20 cellular contexts compared by ENCODE assay signal in genomic region chr1:42853116-42853884, GRCh38. TPM values are rescaled to one million over a fixed set of nuclear protein-coding genes. Genes with fewer than 3 reads are reported as not detected.
A peak's percentile ranks its signal among the peaks of the same experiment; 100 is the strongest.
DNase-seq lines count a peak whose midpoint lies in the region; ATAC-seq and TF ChIP-seq lines count a peak whose summit lies in the region.
"Had no signal": no experiment of that assay in that cellular context is flagged by ENCODE, and none has a peak within 500 bp of the region (broad histone marks: within the 10 kb centered on the region; RNA-seq: fewer than 3 reads in every experiment).

No MANE protein-coding gene starts in this region.

- 80 to 82% methylated on average over 6 of the region's 6 CpGs for WGBS in tibial nerve, 2 donors

- H3K9me3 Mint-ChIP-seq in stimulated activated memory B cell treated with anti-CD40 and anti-IgM and Interleukin-4, amounts not matched to agents 10 μg/mL and 1 μg/mL and 100 μg/mL, for 72 hours = peaks cover 13% of the 10 kb centered on the region

- no peak overlapping the region for H3K4me3 Mint-ChIP-seq in stimulated activated memory B cell treated with anti-CD40 and anti-IgM and Interleukin-4, amounts not matched to agents 10 μg/mL and 1 μg/mL and 100 μg/mL, for 72 hours

- TF ChIP-seq EP300 in tibial nerve (IDR thresholded peaks at IDR 0.05) = no peak

- in situ Hi-C loops in HAP-1 (cut with MboI; ENCODE audit: low sequenced_read_pairs) = no loop called here

- H3K4me1 Mint-ChIP-seq in stimulated activated memory B cell treated with anti-CD40 and anti-IgM and Interleukin-4, amounts not matched to agents 10 μg/mL and 1 μg/mL and 100 μg/mL, for 72 hours = peaks cover 11% of the 10 kb centered on the region

- POLR2A ChIA-PET in PC-3 (lab: Charles Lee; ENCODE audit: unreplicated experiment) = no interaction called here

- peaks cover 6% of the 10 kb centered on the region; the same call in 1 of the 2 replicates for H3K36me3 ChIP-seq in PC-3 (ENCODE audit: low read depth, low read length)
- H3K36me3 ChIP-seq in HAP-1 (replicated peaks) = peaks cover 30% of the 10 kb centered on the region
- H3K36me3 ChIP-seq in tibial nerve = peaks cover 0 to 48% (median 5%) of the 10 kb centered on the region in 3 donors

- H3K36me3 Mint-ChIP-seq in stimulated activated memory B cell treated with anti-CD40 and anti-IgM and Interleukin-4, amounts not matched to agents 10 μg/mL and 1 μg/mL and 100 μg/mL, for 72 hours = peaks cover 42% of the 10 kb centered on the region

- intact Hi-C loops in left ventricle myocardium superior (cut with micrococcal nuclease) (no loop called here), cardiac septum (cut with DNase I) (no loop called here), PC-3 (cut with micrococcal nuclease) (no loop called here)

- peaks cover 1% of the 10 kb centered on the region; the same call in 1 of the 2 replicates for H3K79me2 ChIP-seq in PC-3 (ENCODE audit: low read length)

- no peak overlapping the region for H3K4me2 ChIP-seq in PC-3 (ENCODE audit: low read length)
- H3K4me2 ChIP-seq: BLaER1 treated with 17β-estradiol and CSF1 and Interleukin-3, amounts not matched to agents 10 nM and 100 nM; SK-N-SH had no signal

- CTCF ChIA-PET in PC-3 (lab: Charles Lee) = no interaction called here

- peak overlapping the region; percentile 15; the same call in 1 of the 2 replicates for H3K27ac ChIP-seq in PC-3 (ENCODE audit: low read length)
- H3K27ac ChIP-seq in tibial nerve = no peak overlapping the region
- H3K27ac ChIP-seq: BLaER1 treated with 17β-estradiol and CSF1 and Interleukin-3, amounts not matched to agents 10 nM and 100 nM; Peyer's patch had no signal

- ATAC-seq in left ventricle myocardium superior = peak; percentile 38
- peak; percentile 83 for ATAC-seq in PC-3
- no peak for ATAC-seq in stimulated activated memory B cell treated with anti-CD40 and anti-IgM and Interleukin-4, amounts not matched to agents 10 μg/mL and 1 μg/mL and 100 μg/mL, for 72 hours
- no peak for ATAC-seq in GM19328 (IDR thresholded peaks at IDR 0.05; ENCODE audit: unreplicated experiment)

- no peaks in the 10 kb centered on the region for H4K20me1 ChIP-seq in PC-3 (ENCODE audit: low read length)

- H3K9me2 ChIP-seq in PC-3 (replicated peaks; ENCODE audit: low read length) = no peaks in the 10 kb centered on the region
- H3K9me2 ChIP-seq: SK-N-SH had no signal

- no peaks in the 10 kb centered on the region for H3F3A ChIP-seq in PC-3 (ENCODE audit: low read length, unreplicated experiment)

- H3K4me1 ChIP-seq in PC-3 (ENCODE audit: insufficient read depth, low read length) = peaks cover 18% of the 10 kb centered on the region
- H3K4me1 ChIP-seq in HAP-1 = no peaks in the 10 kb centered on the region; the same call in 1 of the 2 replicates
- H3K4me1 ChIP-seq in tibial nerve = peaks cover 0 to 13% (median 0%) of the 10 kb centered on the region in 4 donors
- H3K4me1 ChIP-seq: Peyer's patch had no signal

- H3K9ac ChIP-seq in PC-3 (ENCODE audit: low read length) = no peak overlapping the region
- H3K9ac ChIP-seq: BLaER1 treated with 17β-estradiol and CSF1 and Interleukin-3, amounts not matched to agents 10 nM and 100 nM; SK-N-SH had no signal

- H3K4me3 ChIP-seq in PC-3 (ENCODE audit: low read length) (no peak overlapping the region), fibroblast of the aortic adventitia (ENCODE audit: low read depth, low read length) (no peak overlapping the region), HAP-1 (no peak overlapping the region), tibial nerve (no peak overlapping the region)
- H3K4me3 ChIP-seq: BLaER1 treated with 17β-estradiol and CSF1 and Interleukin-3, amounts not matched to agents 10 nM and 100 nM; Peyer's patch had no signal

- TF ChIP-seq CTCF in PC-3 (conservative IDR thresholded peaks at IDR 0.05; ENCODE audit: low read depth, low read length) = no peak
- no peak for TF ChIP-seq CTCF in fibroblast of the aortic adventitia (IDR thresholded peaks at IDR 0.05; ENCODE audit: insufficient read depth, low read length)
- TF ChIP-seq CTCF in tibial nerve (IDR thresholded peaks at IDR 0.05) = no peak

- DNase-seq in left ventricle myocardium superior (no peak), cardiac septum (ENCODE audit: low spot score) (no peak), PC-3 (peak; percentile 16), fibroblast of the aortic adventitia (ENCODE audit: low read depth) (peak; percentile 4), HAP-1 (ENCODE audit: low spot score in 2 of 2) (no peak), tibial nerve (ENCODE audit: low spot score in 2 of 2) (no peak)
- DNase-seq: DMS153, H7, KBM-7, NCI-H1048, NCI-H1436 treated with DMSO at 0.1 percent for 48 hours, NCI-H2029 treated with DMSO at 0.1 percent for 48 hours, NCI-H2171 treated with DMSO at 0.1 percent for 48 hours, NCI-H748 treated with DMSO at 0.1 percent for 48 hours, Peyer's patch, SHP77, SK-N-SH had no signal

- peaks cover 5% of the 10 kb centered on the region for H3K27me3 Mint-ChIP-seq in stimulated activated memory B cell treated with anti-CD40 and anti-IgM and Interleukin-4, amounts not matched to agents 10 μg/mL and 1 μg/mL and 100 μg/mL, for 72 hours

- no peaks in the 10 kb centered on the region for H3K27me3 ChIP-seq in PC-3 (ENCODE audit: low read length)
- H3K27me3 ChIP-seq in HAP-1 (ENCODE audit: low read depth) = no peaks in the 10 kb centered on the region
- H3K27me3 ChIP-seq in tibial nerve = no peaks in the 10 kb centered on the region
- H3K27me3 ChIP-seq: BLaER1 treated with 17β-estradiol and CSF1 and Interleukin-3, amounts not matched to agents 10 nM and 100 nM; Peyer's patch had no signal

- H2AFZ ChIP-seq in PC-3 (ENCODE audit: low read length) = no peak overlapping the region; the same call in 1 of the 2 replicates

- H3K9me3 ChIP-seq in PC-3 (ENCODE audit: low read length) (no peaks in the 10 kb centered on the region), HAP-1 (no peaks in the 10 kb centered on the region; the same call in 1 of the 2 replicates), tibial nerve (peaks cover 0 to 22% (median 0%) of the 10 kb centered on the region in 4 donors)
- H3K9me3 ChIP-seq: Peyer's patch, SK-N-SH had no signal

- no TSS peak for BruUV-seq in PC-3 (replicated peaks; lab: Mats Ljungman, UMichigan)

- peak overlapping the region; percentile 75 for H3K27ac Mint-ChIP-seq in stimulated activated memory B cell treated with anti-CD40 and anti-IgM and Interleukin-4, amounts not matched to agents 10 μg/mL and 1 μg/mL and 100 μg/mL, for 72 hours

- no peak for TF ChIP-seq POLR2A in tibial nerve (IDR thresholded peaks at IDR 0.05)

RNA-seq across cellular contexts. Expression of gene ZNF691, which starts 6.9 kb away (rescaled TPM):
- total RNA-seq in left ventricle myocardium superior = 8.0 TPM
- total RNA-seq in cardiac septum = 6.5 TPM
- total RNA-seq in PC-3 (2014; rRNA removed) = 4.3 and 7.4 TPM in 2 replicates
- 7.2 and 7.4 TPM in 2 replicates for total RNA-seq in fibroblast of the aortic adventitia (ENCODE audit: low replicate concordance)
- total RNA-seq in tibial nerve = 10 to 100 TPM; 14.1 to 20.5 (median 16.9) TPM

RNA-seq across cellular contexts. Expression of gene SVBP, which starts 36.1 kb away (rescaled TPM):
- total RNA-seq in left ventricle myocardium superior (14.2 TPM), cardiac septum (17.7 TPM), PC-3 (2014; rRNA removed) (32.7 and 39.7 TPM in 2 replicates), fibroblast of the aortic adventitia (ENCODE audit: low replicate concordance) (18.9 and 32.1 TPM in 2 replicates), tibial nerve (10 to 100 TPM; 18.6 to 76.0 (median 44.9) TPM)

RNA-seq across cellular contexts. Expression of gene ERMAP, which starts 36.4 kb away (rescaled TPM):
- 5.1 TPM for total RNA-seq in left ventricle myocardium superior
- 8.5 TPM for total RNA-seq in cardiac septum
- 5.4 and 5.8 TPM in 2 replicates for total RNA-seq in PC-3 (2014; rRNA removed)
- total RNA-seq in fibroblast of the aortic adventitia (ENCODE audit: low replicate concordance) = 9.3 and 16.3 TPM in 2 replicates
- total RNA-seq in tibial nerve = 10 to 100 TPM in 2 of 4 donors, 1 to 10 TPM in 2; 4.1 to 14.2 (median 8.3) TPM

Comparison
In these comparisons a context has a peak if more than half of its experiments do, and no peak if none do; other contexts are left out.
1. ATAC-seq: peak in left ventricle myocardium superior (single experiment) and PC-3 (single experiment); none in stimulated activated memory B cell treated with anti-CD40 and anti-IgM and Interleukin-4, amounts not matched to agents 10 μg/mL and 1 μg/mL and 100 μg/mL, for 72 hours (single experiment) and GM19328 (single experiment).
2. DNase-seq: peak in PC-3 (single experiment) and fibroblast of the aortic adventitia (single experiment); none in left ventricle myocardium superior (single experiment), cardiac septum (single experiment), HAP-1 (0 of 2) and tibial nerve (0 of 2).